In genomic region chr9:76876098-76876497, GRCh38 we compare ENCODE assay signal across 18 cellular contexts. TPM values are rescaled to one million over a fixed set of nuclear protein-coding genes. Genes with fewer than 3 reads are reported as not detected.
A peak's percentile ranks its signal among the peaks of the same experiment; 100 is the strongest.
DNase-seq lines count a peak whose midpoint lies in the region; ATAC-seq and TF ChIP-seq lines count a peak whose summit lies in the region.
"Had no signal": no experiment of that assay in that cellular context is flagged by ENCODE, and none has a peak within 500 bp of the region (broad histone marks: within the 10 kb centered on the region; RNA-seq: fewer than 3 reads in every experiment).

No MANE protein-coding gene starts in this region.

- H3K4me3 ChIP-seq in epithelial cell of proximal tubule (ENCODE audit: low read depth, low read length) (no peak overlapping the region), muscle layer of colon (ENCODE audit: low read depth in 1 of 2, low read length in 2 of 2) (no peak overlapping the region), uterus (no peak overlapping the region), tibial nerve (no peak overlapping the region), spleen (no peak overlapping the region)
- H3K4me3 ChIP-seq: PC-9, right lobe of liver had no signal

- no peak for TF ChIP-seq POLR2A in uterus (IDR thresholded peaks at IDR 0.05)
- no peak for TF ChIP-seq POLR2A in tibial nerve (IDR thresholded peaks at IDR 0.05)
- no peak for TF ChIP-seq POLR2A in spleen (IDR thresholded peaks at IDR 0.05)

- no peak for TF ChIP-seq CTCF in epithelial cell of proximal tubule (conservative IDR thresholded peaks at IDR 0.05; ENCODE audit: low read depth, low read length)
- no peak for TF ChIP-seq CTCF in uterus (IDR thresholded peaks at IDR 0.05)
- no peak for TF ChIP-seq CTCF in tibial nerve (IDR thresholded peaks at IDR 0.05)
- TF ChIP-seq CTCF in spleen (IDR thresholded peaks at IDR 0.05 in 8 of 11, conservative IDR thresholded peaks at IDR 0.05 in 3 of 11) = no peak

- no peaks in the 10 kb centered on the region for H3K36me3 ChIP-seq in muscle layer of colon (ENCODE audit: insufficient read depth, low read length)
- no peaks in the 10 kb centered on the region for H3K36me3 ChIP-seq in uterus
- no peaks in the 10 kb centered on the region for H3K36me3 ChIP-seq in tibial nerve
- no peaks in the 10 kb centered on the region for H3K36me3 ChIP-seq in spleen
- H3K36me3 ChIP-seq: right lobe of liver had no signal

- no peaks in the 10 kb centered on the region for H3K9me3 ChIP-seq in muscle layer of colon (ENCODE audit: low read length)
- no peaks in the 10 kb centered on the region for H3K9me3 ChIP-seq in uterus
- H3K9me3 ChIP-seq in tibial nerve = no peaks in the 10 kb centered on the region
- H3K9me3 ChIP-seq in spleen = no peaks in the 10 kb centered on the region
- H3K9me3 ChIP-seq: right lobe of liver had no signal

- peak in 1 of 2 donors; percentile 35 for TF ChIP-seq EP300 in tibial nerve (IDR thresholded peaks at IDR 0.05)

- 24 to 48% methylated on average over 2 of the region's 2 CpGs for WGBS in tibial nerve, 2 donors
- WGBS in spleen, 5 donors = 63 to 83% (median 68%) methylated on average over 2 of the region's 2 CpGs

- H3K27ac ChIP-seq in muscle layer of colon (ENCODE audit: low read depth, low read length) = peak overlapping the region; percentile 47
- H3K27ac ChIP-seq in uterus = peak overlapping the region; percentile 87 to 93
- peak overlapping the region in 2 of 4 donors; percentile 66 to 84 for H3K27ac ChIP-seq in tibial nerve
- no peak overlapping the region for H3K27ac ChIP-seq in spleen
- H3K27ac ChIP-seq: PC-9, right lobe of liver had no signal

- ATAC-seq in GM21786 (IDR thresholded peaks at IDR 0.05; ENCODE audit: unreplicated experiment) = no peak
- ATAC-seq: activated CD4-positive, CD25-positive, alpha-beta regulatory T cell treated with anti-CD3 and anti-CD28 coated beads, Interleukin-2, amount 50 U/mL, for 24 hours; right lobe of liver had no signal

- no peak overlapping the region for H3K9ac ChIP-seq in muscle layer of colon (ENCODE audit: low read length)

- DNase-seq in NCI-H226 (peak; percentile 13), epithelial cell of proximal tubule (ENCODE audit: low read depth) (peak; percentile 45), uterus (peak in 1 of 2 donors; percentile 40), tibial nerve (ENCODE audit: low spot score in 2 of 2) (no peak), foreskin melanocyte (no peak), spleen (no peak)
- DNase-seq: anterior cingulate cortex; CD4-positive, CD25-positive, alpha-beta regulatory T cell; NCI-H2029 treated with DMSO at 0.1 percent for 48 hours; NCI-H510A treated with DMSO at 0.1 percent for 48 hours; PC-9; right lobe of liver; stimulated activated CD4-positive, alpha-beta T cell treated with anti-CD3 and anti-CD28 coated beads, Interleukin-4, amount 100 ng/mL, for 24 hours; stimulated activated CD8-positive, alpha-beta memory T cell treated with anti-CD3 and anti-CD28 coated beads, Interleukin-4, amount 100 ng/mL, for 48 hours; T-helper 9 cell had no signal

- no peaks in the 10 kb centered on the region for H3K27me3 ChIP-seq in muscle layer of colon (ENCODE audit: control insufficient read depth in 1 of 2, insufficient read depth in 2 of 2, low read length in 2 of 2)
- no peaks in the 10 kb centered on the region for H3K27me3 ChIP-seq in uterus
- no peaks in the 10 kb centered on the region for H3K27me3 ChIP-seq in tibial nerve
- peaks cover 0 to 8% (median 0%) of the 10 kb centered on the region in 7 donors for H3K27me3 ChIP-seq in spleen (replicated peaks in 1 of 7)
- H3K27me3 ChIP-seq: right lobe of liver had no signal

- intact Hi-C loops in uterus (cut with DNase I; ENCODE audit: low total_unique reads) = no loop called here
- intact Hi-C loops in spleen (cut with DNase I; ENCODE audit: low total_unique reads) = no loop called here

- H3K4me1 ChIP-seq in muscle layer of colon (ENCODE audit: insufficient read depth, low read length) = peaks cover 66% of the 10 kb centered on the region
- no peaks in the 10 kb centered on the region for H3K4me1 ChIP-seq in uterus
- peaks cover 0 to 22% (median 0%) of the 10 kb centered on the region in 4 donors for H3K4me1 ChIP-seq in tibial nerve
- no peaks in the 10 kb centered on the region for H3K4me1 ChIP-seq in spleen
- H3K4me1 ChIP-seq: right lobe of liver had no signal

RNA-seq across cellular contexts. Expression of gene PRUNE2, which starts 29.8 kb away (rescaled TPM):
- 0.63 and 1.5 TPM in 2 replicates for total RNA-seq in epithelial cell of proximal tubule
- 100 to 1,000 TPM in 2 of 4 donors, 10 to 100 TPM in 2; 51.4 to 187 (median 97.1) TPM for total RNA-seq in uterus
- 10 to 100 TPM; 23.2 to 50.4 (median 24.2) TPM for total RNA-seq in tibial nerve
- 10 to 100 TPM in 6 of 7 donors, 1 to 10 TPM in 1; 6.1 to 23.6 (median 17.3) TPM for total RNA-seq in spleen
- 1 to 10 TPM; 3.3 to 6.6 (median 4.5) TPM for polyA plus RNA-seq in spleen
- total RNA-seq: CD4-positive, CD25-positive, alpha-beta regulatory T cell had no signal

Comparison
In these comparisons a context has a peak if more than half of its experiments do, and no peak if none do; other contexts are left out.
1. DNase-seq: peak in NCI-H226 (single experiment) and epithelial cell of proximal tubule (single experiment); none in tibial nerve (0 of 2), foreskin melanocyte (single experiment) and spleen (single experiment).
2. H3K27ac ChIP-seq: peak in muscle layer of colon (single experiment) and uterus (2 of 2); none in spleen (0 of 8).